In the genomic region with DNA sequence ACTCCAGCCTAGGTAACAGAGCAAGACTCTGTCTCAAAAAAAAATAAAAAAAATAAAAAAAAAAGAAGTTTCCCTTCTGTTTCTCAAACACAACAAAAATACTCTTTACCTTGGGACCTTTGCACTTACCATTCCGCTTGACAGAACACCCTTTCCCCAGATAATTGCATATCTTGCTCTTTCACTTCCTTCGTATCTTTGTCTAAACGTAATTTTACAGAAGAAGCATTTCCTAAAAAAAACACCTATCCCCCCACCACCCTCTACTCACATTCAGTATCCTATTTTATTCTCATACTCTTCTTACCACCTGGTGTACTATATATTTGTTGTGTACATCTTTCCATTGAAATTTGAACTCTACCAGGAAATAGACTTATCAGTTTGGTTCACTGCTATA, we compare ENCODE assay signal across 19 cellular contexts. TPM values are rescaled to one million over a fixed set of nuclear protein-coding genes. Genes with fewer than 3 reads are reported as not detected.
A peak's percentile ranks its signal among the peaks of the same experiment; 100 is the strongest.
DNase-seq lines count a peak whose midpoint lies in the region; ATAC-seq and TF ChIP-seq lines count a peak whose summit lies in the region.
"Had no signal": no experiment of that assay in that cellular context is flagged by ENCODE, and none has a peak within 500 bp of the region (broad histone marks: within the 10 kb centered on the region; RNA-seq: fewer than 3 reads in every experiment).

No MANE protein-coding gene starts in this region.

- no peaks in the 10 kb centered on the region for H3K9me3 ChIP-seq in SJCRH30 (replicated peaks)
- H3K9me3 ChIP-seq: HAP-1, ovary, Peyer's patch had no signal

- H3K27ac ChIP-seq in SJCRH30 = no peak overlapping the region
- H3K27ac ChIP-seq: ovary, WERI-Rb-1 had no signal

- H3K4me3 ChIP-seq in GM06990 (replicated peaks; ENCODE audit: low read depth, low read length) (peak overlapping the region; percentile 29), SJCRH30 (no peak overlapping the region)
- H3K4me3 ChIP-seq: HAP-1, ovary, Peyer's patch had no signal

- no peaks in the 10 kb centered on the region for H3K27me3 ChIP-seq in GM06990 (replicated peaks; ENCODE audit: control insufficient read depth, insufficient read depth, low read length)
- H3K27me3 ChIP-seq in SJCRH30 = no peaks in the 10 kb centered on the region
- H3K27me3 ChIP-seq: ovary, Peyer's patch had no signal

- CTCF ChIA-PET in WTC11 (lab: Charles Lee) = interaction anchor here (0.5 to 0.6 kb wide), 2 partner anchors 36 to 202 kb away, joined by 3 to 5 read pairs; no protein-coding TSS in a partner anchor

- H3K4me3 Mint-ChIP-seq in WTC11 = no peak overlapping the region

- peak; percentile 49 for ATAC-seq in GM18909 (IDR thresholded peaks at IDR 0.05; ENCODE audit: poor library complexity, unreplicated experiment)
- peak; percentile 45 for ATAC-seq in HG03108 (IDR thresholded peaks at IDR 0.05; ENCODE audit: unreplicated experiment)
- no peak for ATAC-seq in WTC11
- no peak for ATAC-seq in omental fat pad (ENCODE audit: low FRiP score)

- H3K9me3 Mint-ChIP-seq in WTC11 = peaks cover 3% of the 10 kb centered on the region; the same call in 1 of the 2 replicates

- TF ChIP-seq CTCF in GM06990 (IDR thresholded peaks at IDR 0.05; ENCODE audit: insufficient read depth, low read length, poor library complexity, severe bottlenecking) = no peak
- no peak for TF ChIP-seq CTCF in WTC11 (IDR thresholded peaks at IDR 0.05)
- no peak for TF ChIP-seq CTCF in omental fat pad (IDR thresholded peaks at IDR 0.05)

- H3K36me3 Mint-ChIP-seq in WTC11 = peaks cover 3% of the 10 kb centered on the region

- POLR2A ChIA-PET in WTC11 (lab: Charles Lee) = no interaction called here

- peak overlapping the region; percentile 58; the same call in 1 of the 2 replicates for H3K27ac Mint-ChIP-seq in WTC11

- H3K36me3 ChIP-seq in GM06990 (ENCODE audit: control insufficient read depth, insufficient read depth, low read length) = no peaks in the 10 kb centered on the region
- H3K36me3 ChIP-seq in SJCRH30 = no peaks in the 10 kb centered on the region
- H3K36me3 ChIP-seq: HAP-1, ovary, Peyer's patch had no signal

- H3K4me1 ChIP-seq in SJCRH30 = no peaks in the 10 kb centered on the region

- peaks cover 14% of the 10 kb centered on the region for H3K4me1 Mint-ChIP-seq in WTC11

- DNase-seq in GM06990 (ENCODE audit: extremely low read depth, insufficient read length) = peak; percentile 53
- no peak for DNase-seq in WTC11 (ENCODE audit: low spot score)
- no peak for DNase-seq in SJCRH30
- DNase-seq in NCI-H2171 (lab: John Stamatoyannopoulos, UW) = no peak
- DNase-seq in NCI-H82 (lab: John Stamatoyannopoulos, UW) = no peak
- DNase-seq in omental fat pad (ENCODE audit: low spot score) = no peak
- DNase-seq: activated naive CD4-positive, alpha-beta T cell treated with Interleukin-2 at 50 U/mL for 16 hours; DMS 273 treated with DMSO at 0.1 percent for 48 hours; KBM-7; NCI-H1436 treated with DMSO at 0.1 percent for 48 hours; NCI-H510A; ovary; Peyer's patch; stimulated activated naive CD4-positive, alpha-beta T cell; SW 1271; WERI-Rb-1 had no signal

- no peaks in the 10 kb centered on the region for H3K27me3 Mint-ChIP-seq in WTC11 (ENCODE audit: low read depth)

TF ChIP-seq in WTC11, 78 proteins besides CTCF, POLR2A, EP300 and RAD21:
- TF ChIP-seq GRHL2 (CRISPR knock-in tag; IDR thresholded peaks at IDR 0.05; ENCODE audit: insufficient replicate concordance, severe bottlenecking) (no peak), E2F4 (CRISPR knock-in tag; IDR thresholded peaks at IDR 0.05; ENCODE audit: borderline replicate concordance, low read depth) (no peak), ZNF281 (CRISPR knock-in tag; IDR thresholded peaks at IDR 0.05) (no peak), ATF2 (CRISPR knock-in tag; IDR thresholded peaks at IDR 0.05; ENCODE audit: borderline replicate concordance, low read depth) (no peak), JUN (CRISPR knock-in tag; IDR thresholded peaks at IDR 0.05) (no peak), PRRX2 (CRISPR knock-in tag; IDR thresholded peaks at IDR 0.05) (no peak), PRDM15 (CRISPR knock-in tag; IDR thresholded peaks at IDR 0.05) (no peak), E2F5 (CRISPR knock-in tag; IDR thresholded peaks at IDR 0.05) (no peak), ZNF263 (CRISPR knock-in tag; IDR thresholded peaks at IDR 0.05; ENCODE audit: low read depth) (no peak)

RNA-seq across cellular contexts. Expression of gene ASH1L, which starts 32.7 kb away (rescaled TPM):
- 26.6 to 29.3 TPM (median 27.0 TPM) in 3 replicates for total RNA-seq in WTC11 (2021)
- total RNA-seq in SJCRH30 (2014; rRNA removed; shearing (Covaris generic)) = 31.8 and 35.1 TPM in 2 replicates
- 10 to 100 TPM; 60.8 to 72.2 (median 65.6) TPM for total RNA-seq in omental fat pad

Comparison
In these comparisons a context has a peak if more than half of its experiments do, and no peak if none do; other contexts are left out.
1. ATAC-seq: peak in GM18909 (single experiment) and HG03108 (single experiment); none in WTC11 (single experiment) and omental fat pad (single experiment).